In the genomic region with DNA sequence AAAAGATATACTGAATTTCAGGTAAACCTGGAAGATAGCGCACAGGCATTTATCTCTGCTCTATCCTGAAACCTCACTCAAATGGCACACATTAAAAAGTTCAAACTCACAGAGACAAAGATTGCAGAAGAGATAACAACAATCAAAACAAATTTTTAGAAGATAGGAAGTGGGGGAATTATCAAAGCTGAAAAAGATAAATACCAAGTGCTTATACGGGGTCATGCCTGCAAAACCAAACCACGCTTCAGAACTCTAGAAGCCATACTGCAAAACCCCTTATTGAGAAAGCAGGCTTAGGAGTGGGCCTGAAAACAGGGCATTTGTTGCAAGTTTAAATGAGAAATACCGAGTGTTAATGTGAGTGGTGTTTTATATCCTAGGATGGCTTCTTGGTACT, we compare ENCODE assay signal across 36 cellular contexts.
"Had no signal": no experiment of that assay in that cellular context is flagged by ENCODE, and none has a peak within 500 bp of the region (broad histone marks: within the 10 kb centered on the region; RNA-seq: fewer than 3 reads in every experiment).

No MANE protein-coding gene starts in this region.

- H3K4me3 ChIP-seq: MG63 had no signal

- DNase-seq: Karpas-422, Kasumi-1, MG63, MM.1S, MV-4-11, NCI-H1048, NCI-H1092, NCI-H1092 treated with DMSO at 0.1 percent for 48 hours, NCI-H1105, NCI-H1105 treated with DMSO at 0.1 percent for 48 hours, NCI-H1417, NCI-H1417 treated with DMSO at 0.1 percent for 48 hours, NCI-H1436, NCI-H1436 treated with DMSO at 0.1 percent for 48 hours, NCI-H146, NCI-H1694, NCI-H1694 treated with DMSO at 0.1 percent for 48 hours, NCI-H187, NCI-H187 treated with DMSO at 0.1 percent for 48 hours, NCI-H1930, NCI-H2029, NCI-H2029 treated with DMSO at 0.1 percent for 48 hours, NCI-H2081, NCI-H2081 treated with DMSO at 0.1 percent for 48 hours, NCI-H2171, NCI-H2171 treated with DMSO at 0.1 percent for 48 hours, NCI-H2227 treated with DMSO at 0.1 percent for 48 hours, NCI-H226, NCI-H345, NCI-H446, NCI-H446 treated with DMSO at 0.1 percent for 48 hours, NCI-H510A, NCI-H510A treated with DMSO at 0.1 percent for 48 hours, NCI-H524, NCI-H524 treated with DMSO at 0.1 percent for 48 hours, NCI-H526 had no signal

- H3K27me3 ChIP-seq: MG63 had no signal

- H3K36me3 ChIP-seq: MG63 had no signal

- H3K9me3 ChIP-seq: MG63 had no signal
